ENCODE assay signal across 32 cellular contexts in genomic region chr1:161106434-161106833, GRCh38. TPM values are rescaled to one million over a fixed set of nuclear protein-coding genes. Genes with fewer than 3 reads are reported as not detected.
"Had no signal": no experiment of that assay in that cellular context is flagged by ENCODE, and none has a peak within 500 bp of the region (broad histone marks: within the 10 kb centered on the region; RNA-seq: fewer than 3 reads in every experiment).

No MANE protein-coding gene starts in this region.

- H3K4me1 ChIP-seq: body of pancreas, neural progenitor cell, right atrium auricular region, transverse colon, vagina had no signal

- H3K9me3 ChIP-seq: body of pancreas, esophagus muscularis mucosa, heart right ventricle, lower lobe of right lung, right atrium auricular region, testis, transverse colon, vagina had no signal

- H3K27me3 ChIP-seq: body of pancreas, esophagus muscularis mucosa, heart right ventricle, neural progenitor cell, right atrium auricular region, testis, transverse colon, vagina had no signal

- ATAC-seq: activated naive CD4-positive, alpha-beta T cell treated with anti-CD3 and anti-CD28 coated beads, Interleukin-2, amount 50 U/mL, for 72 hours; activated T-cell treated with anti-CD3 and anti-CD28 coated beads, Interleukin-2, amount 50 U/mL, for 4 hours; body of pancreas; heart right ventricle; left lobe of liver; lower lobe of right lung; naive thymus-derived CD8-positive, alpha-beta T cell; stimulated activated memory B cell treated with anti-CD40 and anti-IgM and Interleukin-4, amounts not matched to agents 10 μg/mL and 1 μg/mL and 100 μg/mL, for 72 hours had no signal

- H3K4me3 ChIP-seq: body of pancreas, esophagus muscularis mucosa, heart right ventricle, lower lobe of right lung, neural progenitor cell, right atrium auricular region, smooth muscle cell, testis, transverse colon, vagina had no signal

- H3K4me3 Mint-ChIP-seq: activated T-cell treated with anti-CD3 and anti-CD28 coated beads, Interleukin-2, amount 50 U/mL, for 4 hours; endodermal cell; naive thymus-derived CD8-positive, alpha-beta T cell; neural progenitor cell; stimulated activated memory B cell treated with anti-CD40 and anti-IgM and Interleukin-4, amounts not matched to agents 10 μg/mL and 1 μg/mL and 100 μg/mL, for 72 hours; T-helper 1 cell treated with Interleukin-12 subunit alpha and Interleukin-12 subunit beta and Interleukin-4 antibody, amounts not matched to agents 30 μg/mL and 1 μg/mL, for 36 hours had no signal

- DNase-seq: activated CD4-positive, alpha-beta T cell treated with anti-CD3 and anti-CD28 coated beads for 1 hour; activated CD4-positive, alpha-beta T cell treated with anti-CD3 and anti-CD28 coated beads, Interleukin-2, amount 50 U/mL, for 1 hour; activated CD8-positive, alpha-beta memory T cell treated with anti-CD3 and anti-CD28 coated beads, Interleukin-2, amount 50 U/mL, for 48 hours; activated naive CD4-positive, alpha-beta T cell; activated T-cell treated with anti-CD3 and anti-CD28 coated beads, Interleukin-2, amount 50 U/mL, for 4 hours; anterior cingulate cortex; body of pancreas; endodermal cell; foreskin melanocyte; heart right ventricle; kidney glomerular epithelial cell; lower lobe of right lung; mesenchymal stem cell; naive thymus-derived CD8-positive, alpha-beta T cell; occipital lobe; stimulated activated CD4-positive, alpha-beta T cell treated with anti-CD3 and anti-CD28 coated beads, Interleukin-1b, Interleukin-23, amount 100 ng/mL, for 48 hours; stimulated activated CD4-positive, alpha-beta T cell treated with anti-CD3 and anti-CD28 coated beads, Interleukin-4, amount 100 ng/mL, for 4 hours; stimulated activated CD8-positive, alpha-beta memory T cell treated with anti-CD3 and anti-CD28 coated beads, Interleukin-4, amount 100 ng/mL, for 48 hours; SW 1271; T1000; testis; transverse colon had no signal

- H3K36me3 ChIP-seq: neural progenitor cell had no signal

- H3K9me3 Mint-ChIP-seq: activated T-cell treated with anti-CD3 and anti-CD28 coated beads, Interleukin-2, amount 50 U/mL, for 4 hours; endodermal cell; naive thymus-derived CD8-positive, alpha-beta T cell; neural progenitor cell; stimulated activated memory B cell treated with anti-CD40 and anti-IgM and Interleukin-4, amounts not matched to agents 10 μg/mL and 1 μg/mL and 100 μg/mL, for 72 hours; T-helper 1 cell treated with Interleukin-12 subunit alpha and Interleukin-12 subunit beta and Interleukin-4 antibody, amounts not matched to agents 30 μg/mL and 1 μg/mL, for 36 hours had no signal

- H3K27ac ChIP-seq: body of pancreas, esophagus muscularis mucosa, heart right ventricle, lower lobe of right lung, neural progenitor cell, right atrium auricular region, testis, transverse colon, vagina had no signal

- H3K4me1 Mint-ChIP-seq: endodermal cell, neural progenitor cell had no signal

- H3K27me3 Mint-ChIP-seq: naive thymus-derived CD8-positive, alpha-beta T cell; stimulated activated memory B cell treated with anti-CD40 and anti-IgM and Interleukin-4, amounts not matched to agents 10 μg/mL and 1 μg/mL and 100 μg/mL, for 72 hours had no signal

- H3K27ac Mint-ChIP-seq: endodermal cell; neural progenitor cell; stimulated activated memory B cell treated with anti-CD40 and anti-IgM and Interleukin-4, amounts not matched to agents 10 μg/mL and 1 μg/mL and 100 μg/mL, for 72 hours; T-helper 1 cell treated with Interleukin-12 subunit alpha and Interleukin-12 subunit beta and Interleukin-4 antibody, amounts not matched to agents 30 μg/mL and 1 μg/mL, for 36 hours had no signal

RNA-seq across cellular contexts. Expression of gene NECTIN4, which starts 17.1 kb away (rescaled TPM):
- total RNA-seq: cardiac septum; endodermal cell; esophagus muscularis mucosa; left lobe of liver; naive thymus-derived CD8-positive, alpha-beta T cell; occipital lobe had no signal
